Comparison of ENCODE assay signal across 1 cellular context in the genomic region with DNA sequence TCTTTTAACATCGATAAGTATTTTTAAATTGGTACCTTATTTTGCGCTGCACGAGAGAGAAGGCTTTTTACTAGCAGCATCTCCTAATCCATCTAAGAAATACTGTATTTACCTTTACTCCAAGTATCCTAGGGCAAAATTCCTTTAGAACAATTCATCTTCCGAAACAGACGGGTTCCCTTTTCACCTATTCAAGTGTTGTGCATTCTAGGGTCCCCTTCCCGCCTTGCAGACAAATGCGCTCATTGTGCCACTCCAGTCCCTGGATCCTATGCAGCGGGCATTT.
A peak's percentile ranks its signal among the peaks of the same experiment; 100 is the strongest.
TF ChIP-seq lines count a peak whose summit lies in the region.

No MANE protein-coding gene starts in this region.

TF ChIP-seq in HepG2, 621 proteins besides CTCF, POLR2A, EP300 and RAD21 (continued from another document):
- TF ChIP-seq TCF7L2 (IDR thresholded peaks at IDR 0.05; ENCODE audit: low read depth, low read length) (no peak), BCL6 (CRISPR knock-in tag; IDR thresholded peaks at IDR 0.05) (no peak), ZNF496 (CRISPR knock-in tag; IDR thresholded peaks at IDR 0.05; ENCODE audit: insufficient replicate concordance) (no peak), CC2D1A (CRISPR knock-in tag; IDR thresholded peaks at IDR 0.05) (peak; percentile 95), SOX13 (IDR thresholded peaks at IDR 0.05) (no peak), SOX13 (CRISPR knock-in tag; conservative IDR thresholded peaks at IDR 0.05 in 1 of 2, IDR thresholded peaks at IDR 0.05 in 1 of 2) (0 out of 4 replicates have a peak, but pooled peaks of 1 of the 2 experiments have one; percentile 1), PITX1 (CRISPR knock-in tag; IDR thresholded peaks at IDR 0.05) (0 out of 2 replicates have a peak, but pooled peaks have one; percentile 35), LCORL (IDR thresholded peaks at IDR 0.05) (no peak), LCORL (CRISPR knock-in tag; IDR thresholded peaks at IDR 0.05) (0 out of 2 replicates have a peak, but pooled peaks have one; percentile 24), ZNF3 (CRISPR knock-in tag; IDR thresholded peaks at IDR 0.05) (0 out of 2 replicates have a peak, but pooled peaks have one; percentile 16), DMAP1 (CRISPR knock-in tag; IDR thresholded peaks at IDR 0.05) (0 out of 2 replicates have a peak, but pooled peaks have one; percentile 1), ZNF563 (CRISPR knock-in tag; IDR thresholded peaks at IDR 0.05) (no peak), FIP1L1 (IDR thresholded peaks at IDR 0.05; ENCODE audit: borderline replicate concordance, insufficient read depth, low read depth, low read length) (no peak), ZNF552 (CRISPR knock-in tag; IDR thresholded peaks at IDR 0.05; ENCODE audit: borderline replicate concordance) (0 out of 2 replicates have a peak, but pooled peaks have one; percentile 20), ZEB1 (IDR thresholded peaks at IDR 0.05; ENCODE audit: insufficient replicate concordance, low read depth) (peak; percentile 12), NKX3-1 (CRISPR knock-in tag; IDR thresholded peaks at IDR 0.05) (no peak)
- TF ChIP-seq, protein P1, sequence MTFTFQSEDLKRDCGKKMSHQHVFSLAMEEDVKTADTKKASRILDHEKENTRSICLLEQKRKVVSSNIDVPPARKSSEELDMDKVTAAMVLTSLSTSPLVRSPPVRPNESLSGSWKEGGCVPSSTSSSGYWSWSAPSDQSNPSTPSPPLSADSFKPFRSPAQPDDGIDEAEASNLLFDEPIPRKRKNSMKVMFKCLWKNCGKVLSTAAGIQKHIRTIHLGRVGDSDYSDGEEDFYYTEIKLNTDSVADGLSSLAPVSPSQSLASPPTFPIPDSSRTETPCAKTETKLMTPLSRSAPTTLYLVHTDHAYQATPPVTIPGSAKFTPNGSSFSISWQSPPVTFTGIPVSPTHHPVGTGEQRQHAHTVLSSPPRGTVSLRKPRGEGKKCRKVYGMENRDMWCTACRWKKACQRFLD (CRISPR knock-in tag; IDR thresholded peaks at IDR 0.05; ENCODE audit: borderline replicate concordance): no peak
- TF ChIP-seq, protein P2, sequence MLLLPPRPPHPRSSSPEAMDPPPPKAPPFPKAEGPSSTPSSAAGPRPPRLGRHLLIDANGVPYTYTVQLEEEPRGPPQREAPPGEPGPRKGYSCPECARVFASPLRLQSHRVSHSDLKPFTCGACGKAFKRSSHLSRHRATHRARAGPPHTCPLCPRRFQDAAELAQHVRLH (CRISPR knock-in tag; IDR thresholded peaks at IDR 0.05; ENCODE audit: borderline replicate concordance, low read depth): no peak
- TF ChIP-seq, protein P3, sequence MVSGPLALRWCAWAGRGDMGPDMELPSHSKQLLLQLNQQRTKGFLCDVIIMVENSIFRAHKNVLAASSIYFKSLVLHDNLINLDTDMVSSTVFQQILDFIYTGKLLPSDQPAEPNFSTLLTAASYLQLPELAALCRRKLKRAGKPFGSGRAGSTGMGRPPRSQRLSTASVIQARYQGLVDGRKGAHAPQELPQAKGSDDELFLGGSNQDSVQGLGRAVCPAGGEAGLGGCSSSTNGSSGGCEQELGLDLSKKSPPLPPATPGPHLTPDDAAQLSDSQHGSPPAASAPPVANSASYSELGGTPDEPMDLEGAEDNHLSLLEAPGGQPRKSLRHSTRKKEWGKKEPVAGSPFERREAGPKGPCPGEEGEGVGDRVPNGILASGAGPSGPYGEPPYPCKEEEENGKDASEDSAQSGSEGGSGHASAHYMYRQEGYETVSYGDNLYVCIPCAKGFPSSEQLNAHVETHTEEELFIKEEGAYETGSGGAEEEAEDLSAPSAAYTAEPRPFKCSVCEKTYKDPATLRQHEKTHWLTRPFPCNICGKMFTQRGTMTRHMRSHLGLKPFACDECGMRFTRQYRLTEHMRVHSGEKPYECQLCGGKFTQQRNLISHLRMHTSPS (CRISPR knock-in tag; IDR thresholded peaks at IDR 0.05; ENCODE audit: low read depth): peak; percentile 23; the same call in 1 of the 2 replicates
- TF ChIP-seq, protein P4, sequence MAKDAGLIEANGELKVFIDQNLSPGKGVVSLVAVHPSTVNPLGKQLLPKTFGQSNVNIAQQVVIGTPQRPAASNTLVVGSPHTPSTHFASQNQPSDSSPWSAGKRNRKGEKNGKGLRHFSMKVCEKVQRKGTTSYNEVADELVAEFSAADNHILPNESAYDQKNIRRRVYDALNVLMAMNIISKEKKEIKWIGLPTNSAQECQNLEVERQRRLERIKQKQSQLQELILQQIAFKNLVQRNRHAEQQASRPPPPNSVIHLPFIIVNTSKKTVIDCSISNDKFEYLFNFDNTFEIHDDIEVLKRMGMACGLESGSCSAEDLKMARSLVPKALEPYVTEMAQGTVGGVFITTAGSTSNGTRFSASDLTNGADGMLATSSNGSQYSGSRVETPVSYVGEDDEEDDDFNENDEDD (CRISPR knock-in tag; IDR thresholded peaks at IDR 0.05; ENCODE audit: borderline replicate concordance): peak; percentile 35; the same call in 1 of the 2 replicates
- TF ChIP-seq, protein P5, sequence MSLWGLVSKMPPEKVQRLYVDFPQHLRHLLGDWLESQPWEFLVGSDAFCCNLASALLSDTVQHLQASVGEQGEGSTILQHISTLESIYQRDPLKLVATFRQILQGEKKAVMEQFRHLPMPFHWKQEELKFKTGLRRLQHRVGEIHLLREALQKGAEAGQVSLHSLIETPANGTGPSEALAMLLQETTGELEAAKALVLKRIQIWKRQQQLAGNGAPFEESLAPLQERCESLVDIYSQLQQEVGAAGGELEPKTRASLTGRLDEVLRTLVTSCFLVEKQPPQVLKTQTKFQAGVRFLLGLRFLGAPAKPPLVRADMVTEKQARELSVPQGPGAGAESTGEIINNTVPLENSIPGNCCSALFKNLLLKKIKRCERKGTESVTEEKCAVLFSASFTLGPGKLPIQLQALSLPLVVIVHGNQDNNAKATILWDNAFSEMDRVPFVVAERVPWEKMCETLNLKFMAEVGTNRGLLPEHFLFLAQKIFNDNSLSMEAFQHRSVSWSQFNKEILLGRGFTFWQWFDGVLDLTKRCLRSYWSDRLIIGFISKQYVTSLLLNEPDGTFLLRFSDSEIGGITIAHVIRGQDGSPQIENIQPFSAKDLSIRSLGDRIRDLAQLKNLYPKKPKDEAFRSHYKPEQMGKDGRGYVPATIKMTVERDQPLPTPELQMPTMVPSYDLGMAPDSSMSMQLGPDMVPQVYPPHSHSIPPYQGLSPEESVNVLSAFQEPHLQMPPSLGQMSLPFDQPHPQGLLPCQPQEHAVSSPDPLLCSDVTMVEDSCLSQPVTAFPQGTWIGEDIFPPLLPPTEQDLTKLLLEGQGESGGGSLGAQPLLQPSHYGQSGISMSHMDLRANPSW (CRISPR knock-in tag; IDR thresholded peaks at IDR 0.05; ENCODE audit: borderline replicate concordance): 0 out of 2 replicates have a peak, but pooled peaks have one; percentile 19
TF ChIP-seq in HepG2: peak in this region for 14.
